In the genomic region with DNA sequence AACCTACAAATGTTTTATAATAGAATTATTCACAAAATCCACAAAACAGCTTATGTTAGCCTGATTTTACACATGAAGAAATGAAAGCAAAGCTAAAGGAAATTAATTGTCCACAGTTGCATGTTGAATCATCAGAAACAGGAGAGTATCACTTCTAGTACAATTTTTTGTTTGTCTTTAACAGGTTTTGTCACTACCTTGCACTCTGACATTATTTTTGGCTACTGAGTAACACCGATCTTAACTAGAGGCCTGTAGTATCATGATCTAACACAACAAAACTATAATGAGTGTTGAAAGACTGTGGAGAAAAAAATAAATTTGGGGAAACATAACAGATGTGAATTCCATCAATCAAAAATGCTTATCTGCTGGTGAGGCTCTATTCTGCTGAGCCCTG, we compare ENCODE assay signal across 12 cellular contexts.
DNase-seq lines count a peak whose midpoint lies in the region; ATAC-seq lines count a peak whose summit lies in the region.
"Had no signal": no experiment of that assay in that cellular context is flagged by ENCODE, and none has a peak within 500 bp of the region (broad histone marks: within the 10 kb centered on the region; RNA-seq: fewer than 3 reads in every experiment).

No MANE protein-coding gene starts in this region.

- H3K27ac Mint-ChIP-seq in CD4-positive, CD25-positive, alpha-beta regulatory T cell: peak overlapping the region in 2 of 3 donors; percentile 5 to 72
- H3K27ac Mint-ChIP-seq in activated naive CD8-positive, alpha-beta T cell: peak overlapping the region; percentile 92
- H3K27ac Mint-ChIP-seq: mesothelial cell of epicardium, type B pancreatic cell had no signal

- H3K36me3 ChIP-seq in CD4-positive, CD25-positive, alpha-beta regulatory T cell (ENCODE audit: control insufficient read depth, insufficient read depth, low read length): no peaks in the 10 kb centered on the region

- H3K4me3 Mint-ChIP-seq in CD4-positive, CD25-positive, alpha-beta regulatory T cell: no peak overlapping the region
- H3K4me3 Mint-ChIP-seq in activated naive CD8-positive, alpha-beta T cell: no peak overlapping the region
- H3K4me3 Mint-ChIP-seq: CD14-positive monocyte, mesothelial cell of epicardium, type B pancreatic cell had no signal

- H3K9me3 ChIP-seq in CD4-positive, CD25-positive, alpha-beta regulatory T cell (ENCODE audit: control insufficient read depth in 2 of 2, low read length in 2 of 2): no peaks in the 10 kb centered on the region

- no peaks in the 10 kb centered on the region for H3K27me3 Mint-ChIP-seq in CD4-positive, CD25-positive, alpha-beta regulatory T cell
- H3K27me3 Mint-ChIP-seq in activated naive CD8-positive, alpha-beta T cell: no peaks in the 10 kb centered on the region
- H3K27me3 Mint-ChIP-seq: type B pancreatic cell had no signal

- no peak for ATAC-seq in CD4-positive, CD25-positive, alpha-beta regulatory T cell (ENCODE audit: low read depth in 2 of 2)
- ATAC-seq in GM19324 (IDR thresholded peaks at IDR 0.05; ENCODE audit: low FRiP score, unreplicated experiment) (peak; percentile 46), HG03097 (IDR thresholded peaks at IDR 0.05; ENCODE audit: low FRiP score, unreplicated experiment) (peak; percentile 60)

- H3K4me1 Mint-ChIP-seq in CD4-positive, CD25-positive, alpha-beta regulatory T cell: peaks cover 35 to 65% (median 48%) of the 10 kb centered on the region in 4 donors
- H3K4me1 Mint-ChIP-seq in activated naive CD8-positive, alpha-beta T cell (ENCODE audit: low read depth): peaks cover 46% of the 10 kb centered on the region

- H3K36me3 Mint-ChIP-seq in CD4-positive, CD25-positive, alpha-beta regulatory T cell: peaks cover 13% of the 10 kb centered on the region
- H3K36me3 Mint-ChIP-seq in activated naive CD8-positive, alpha-beta T cell: peaks cover 2% of the 10 kb centered on the region
- H3K36me3 Mint-ChIP-seq: mesothelial cell of epicardium, type B pancreatic cell had no signal

- H3K4me1 ChIP-seq in CD4-positive, CD25-positive, alpha-beta regulatory T cell (ENCODE audit: control insufficient read depth, insufficient read depth, low read length, poor library complexity, severe bottlenecking): peaks cover 21% of the 10 kb centered on the region

- no peak overlapping the region for H3K27ac ChIP-seq in CD4-positive, CD25-positive, alpha-beta regulatory T cell (ENCODE audit: insufficient read depth, low read length, poor library complexity, severe bottlenecking)

- H3K4me3 ChIP-seq in CD4-positive, CD25-positive, alpha-beta regulatory T cell (ENCODE audit: low read depth, low read length): no peak overlapping the region

- no peaks in the 10 kb centered on the region for H3K9me3 Mint-ChIP-seq in CD4-positive, CD25-positive, alpha-beta regulatory T cell
- H3K9me3 Mint-ChIP-seq in activated naive CD8-positive, alpha-beta T cell (ENCODE audit: low read depth): no peaks in the 10 kb centered on the region
- H3K9me3 Mint-ChIP-seq: CD14-positive monocyte, mesothelial cell of epicardium, type B pancreatic cell had no signal

- peak in 1 of 3 donors; percentile 18 for DNase-seq in CD4-positive, CD25-positive, alpha-beta regulatory T cell
- DNase-seq in Kasumi-1 (lab: John Stamatoyannopoulos, UW): no peak
- no peak for DNase-seq in NCI-H524 treated with DMSO at 0.1 percent for 48 hours (lab: John Stamatoyannopoulos, UW)
- no peak for DNase-seq in HPDE6-E6E7 (ENCODE audit: extremely low spot score)
- DNase-seq in AG08395 (ENCODE audit: low spot score): no peak
- DNase-seq: activated gamma-delta T cell treated with Interleukin-2 at 50 U/mL for 16 hours had no signal

- no peaks in the 10 kb centered on the region for H3K27me3 ChIP-seq in CD4-positive, CD25-positive, alpha-beta regulatory T cell (ENCODE audit: control insufficient read depth, insufficient read depth, low read length)

Comparison
In these comparisons a context has a peak if more than half of its experiments do, and no peak if none do; other contexts are left out.
1. ATAC-seq: peak in GM19324 (single experiment) and HG03097 (single experiment); none in CD4-positive, CD25-positive, alpha-beta regulatory T cell (0 of 2).